Comparison of ENCODE assay signal across 1 cellular context in genomic region chr16:85027349-85027967, GRCh38.
A peak's percentile ranks its signal among the peaks of the same experiment; 100 is the strongest.
TF ChIP-seq lines count a peak whose summit lies in the region.

A gene with protein sequence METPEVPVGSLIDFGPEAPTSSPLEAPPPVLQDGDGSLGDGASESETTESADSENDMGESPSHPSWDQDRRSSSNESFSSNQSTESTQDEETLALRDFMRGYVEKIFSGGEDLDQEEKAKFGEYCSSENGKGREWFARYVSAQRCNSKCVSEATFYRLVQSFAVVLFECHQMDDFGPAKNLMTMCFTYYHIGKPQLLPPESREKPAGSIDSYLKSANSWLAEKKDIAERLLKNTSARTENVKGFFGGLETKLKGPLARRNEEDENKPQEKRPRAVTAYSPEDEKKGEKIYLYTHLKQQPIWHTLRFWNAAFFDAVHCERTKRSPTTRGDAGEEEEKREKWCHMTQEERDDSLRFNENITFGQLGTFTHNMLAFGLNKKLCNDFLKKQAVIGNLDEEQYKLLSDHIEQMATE (plus strand): TSS chr16:85027795. CDS start chr16:85067072, 39,277 bp downstream.

TF ChIP-seq in H1, 55 proteins besides CTCF, POLR2A, EP300 and RAD21 (continued from another document):
- TF ChIP-seq KDM1A (IDR thresholded peaks at IDR 0.05; ENCODE audit: borderline replicate concordance, low read length) (no peak; the same call in 1 of the 2 replicates), SP2 (IDR thresholded peaks at IDR 0.05; ENCODE audit: low read length) (no peak), BRCA1 (IDR thresholded peaks at IDR 0.05; ENCODE audit: low read depth, low read length) (no peak), TEAD4 (IDR thresholded peaks at IDR 0.05; ENCODE audit: low read depth, low read length) (no peak), POLR2AphosphoS5 (IDR thresholded peaks at IDR 0.05; ENCODE audit: low read depth, low read length) (no peak; the same call in 1 of the 2 replicates), PHF8 (conservative IDR thresholded peaks at IDR 0.05; ENCODE audit: low read depth, low read length) (peak; percentile 72), RBBP5 (IDR thresholded peaks at IDR 0.05; ENCODE audit: borderline replicate concordance, low read depth, low read length) (no peak), ASH2L (IDR thresholded peaks at IDR 0.05; ENCODE audit: low read length) (peak; percentile 63), NRF1 (IDR thresholded peaks at IDR 0.05; ENCODE audit: low read depth, low read length) (peak; percentile 75), CHD1 (IDR thresholded peaks at IDR 0.05; ENCODE audit: low read depth, low read length) (no peak), BACH1 (IDR thresholded peaks at IDR 0.05; ENCODE audit: low read length) (0 out of 2 replicates have a peak, but pooled peaks have one; percentile 32), E2F6 (IDR thresholded peaks at IDR 0.05) (no peak), JUND (IDR thresholded peaks at IDR 0.05; ENCODE audit: low read length) (no peak), TAF7 (optimal IDR thresholded peaks at IDR 0.05; ENCODE audit: borderline replicate concordance, low read depth, low read length) (no peak), GABPA (IDR thresholded peaks at IDR 0.05; ENCODE audit: borderline replicate concordance, insufficient read depth, low read length) (no peak), CTBP2 (IDR thresholded peaks at IDR 0.05; ENCODE audit: borderline replicate concordance, insufficient read depth, insufficient read length, low read length) (no peak), SAP30 (IDR thresholded peaks at IDR 0.05; ENCODE audit: insufficient read depth, insufficient replicate concordance, low read length) (no peak), EGR1 (IDR thresholded peaks at IDR 0.05; ENCODE audit: borderline replicate concordance, low read depth, low read length) (peak; percentile 73; the same call in 1 of the 2 replicates), JUN (IDR thresholded peaks at IDR 0.05; ENCODE audit: low read depth, low read length) (no peak), GTF2F1 (IDR thresholded peaks at IDR 0.05; ENCODE audit: borderline replicate concordance, low read depth, low read length) (0 out of 2 replicates have a peak, but pooled peaks have one; percentile 69), CBX8 (IDR thresholded peaks at IDR 0.05; ENCODE audit: borderline replicate concordance, low read depth, low read length) (no peak), RNF2 (IDR thresholded peaks at IDR 0.05; ENCODE audit: borderline replicate concordance, low read depth, low read length, missing control alignments, poor library complexity, severe bottlenecking) (no peak), HDAC2 (IDR thresholded peaks at IDR 0.05; ENCODE audit: borderline replicate concordance in 1 of 2, low read depth in 2 of 2, low read length in 2 of 2) (no peak; a peak in 1 of 4 replicates), CEBPB (IDR thresholded peaks at IDR 0.05; ENCODE audit: low read depth, low read length) (no peak), CHD2 (IDR thresholded peaks at IDR 0.05; ENCODE audit: low read length) (no peak), SIX5 (IDR thresholded peaks at IDR 0.05; ENCODE audit: low read depth, low read length) (no peak), FOSL1 (IDR thresholded peaks at IDR 0.05; ENCODE audit: insufficient read depth, low read depth, low read length) (no peak), CBX5 (IDR thresholded peaks at IDR 0.05; ENCODE audit: low read depth, low read length) (no peak), BCL11A (IDR thresholded peaks at IDR 0.05; ENCODE audit: low read depth in 2 of 2, low read length in 2 of 2) (no peak), TBP (IDR thresholded peaks at IDR 0.05; ENCODE audit: low read depth, low read length) (peak; percentile 9; the same call in 1 of the 2 replicates), SIRT6 (IDR thresholded peaks at IDR 0.05; ENCODE audit: low read length) (no peak), HDAC6 (IDR thresholded peaks at IDR 0.05; ENCODE audit: low read depth, low read length) (no peak), SIN3A (conservative IDR thresholded peaks at IDR 0.05 in 1 of 2, IDR thresholded peaks at IDR 0.05 in 1 of 2; ENCODE audit: low read depth in 1 of 2, low read length in 2 of 2) (peak in 1 of 2 experiments; percentile 81; a peak in 2 of 4 replicates), EZH2 (IDR thresholded peaks at IDR 0.05; ENCODE audit: low read depth, low read length, severe bottlenecking) (no peak), ATF2 (IDR thresholded peaks at IDR 0.05; ENCODE audit: low read length) (no peak), CHD7 (IDR thresholded peaks at IDR 0.05; ENCODE audit: insufficient replicate concordance, low read length) (no peak), POU5F1 (IDR thresholded peaks at IDR 0.05; ENCODE audit: low read depth, low read length) (no peak), USF2 (IDR thresholded peaks at IDR 0.05; ENCODE audit: low read length) (peak; percentile 95), TAF1 (IDR thresholded peaks at IDR 0.05; ENCODE audit: low read depth, low read length) (no peak), ZNF274 (IDR thresholded peaks at IDR 0.05; ENCODE audit: borderline replicate concordance, extremely low read depth, low read length) (no peak), MAFK (IDR thresholded peaks at IDR 0.05; ENCODE audit: low read depth, low read length) (no peak), SRF (IDR thresholded peaks at IDR 0.05; ENCODE audit: low read depth, low read length) (no peak), RFX5 (IDR thresholded peaks at IDR 0.05; ENCODE audit: borderline replicate concordance, low read depth, low read length) (no peak), KDM5A (IDR thresholded peaks at IDR 0.05; ENCODE audit: low read length) (no peak), YY1 (IDR thresholded peaks at IDR 0.05; ENCODE audit: low read depth, low read length) (no peak)
- TF ChIP-seq, protein P1, sequence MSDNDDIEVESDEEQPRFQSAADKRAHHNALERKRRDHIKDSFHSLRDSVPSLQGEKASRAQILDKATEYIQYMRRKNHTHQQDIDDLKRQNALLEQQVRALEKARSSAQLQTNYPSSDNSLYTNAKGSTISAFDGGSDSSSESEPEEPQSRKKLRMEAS (IDR thresholded peaks at IDR 0.05), result no peak
- TF ChIP-seq, protein P2, sequence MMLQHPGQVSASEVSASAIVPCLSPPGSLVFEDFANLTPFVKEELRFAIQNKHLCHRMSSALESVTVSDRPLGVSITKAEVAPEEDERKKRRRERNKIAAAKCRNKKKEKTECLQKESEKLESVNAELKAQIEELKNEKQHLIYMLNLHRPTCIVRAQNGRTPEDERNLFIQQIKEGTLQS (IDR thresholded peaks at IDR 0.05; ENCODE audit: insufficient read depth, low read depth, low read length), result peak; percentile 80; the same call in 1 of the 2 replicates
